Comparison of ENCODE assay signal across 10 cellular contexts in genomic region chr18:39453882-39454281, GRCh38.
DNase-seq lines count a peak whose midpoint lies in the region; ATAC-seq and TF ChIP-seq lines count a peak whose summit lies in the region.
"Had no signal": no experiment of that assay in that cellular context is flagged by ENCODE, and none has a peak within 500 bp of the region (broad histone marks: within the 10 kb centered on the region; RNA-seq: fewer than 3 reads in every experiment).

No MANE protein-coding gene starts in this region.

- no peak overlapping the region for H3K27ac ChIP-seq in AG04450 (ENCODE audit: low read depth, low read length)

- H3K4me1 Mint-ChIP-seq in endothelial cell (ENCODE audit: unreplicated experiment) = peaks cover 13% of the 10 kb centered on the region

- no peaks in the 10 kb centered on the region for H3K36me3 ChIP-seq in mucosa of descending colon (ENCODE audit: low read depth)

- DNase-seq in AG04450 (ENCODE audit: low read depth, low spot score) = peak; percentile 13
- peak; percentile 59 for DNase-seq in NCI-H146 (lab: John Stamatoyannopoulos, UW)
- peak; percentile 7 for DNase-seq in endothelial cell (ENCODE audit: low spot score)
- peak in 1 of 3 donors; percentile 24 for DNase-seq in mucosa of descending colon
- DNase-seq in KBM-7 = no peak
- DNase-seq in SW480 (ENCODE audit: low spot score) = no peak
- DNase-seq: stimulated activated CD4-positive, alpha-beta T cell treated with anti-CD3 and anti-CD28 coated beads, Interleukin-2, amount 100 ng/mL, for 48 hours had no signal

- H3K27me3 Mint-ChIP-seq in endothelial cell (ENCODE audit: unreplicated experiment) = no peaks in the 10 kb centered on the region

- H3K36me3 Mint-ChIP-seq in endothelial cell (ENCODE audit: low read depth, unreplicated experiment) = no peaks in the 10 kb centered on the region

- no peaks in the 10 kb centered on the region for H3K4me1 ChIP-seq in mucosa of descending colon (ENCODE audit: low read depth)

- TF ChIP-seq CTCF in AG04450 (IDR thresholded peaks at IDR 0.05; ENCODE audit: low read depth, low read length) = no peak
- no peak for TF ChIP-seq CTCF in endothelial cell (IDR thresholded peaks at IDR 0.05; ENCODE audit: unreplicated experiment)
- TF ChIP-seq CTCF in mucosa of descending colon (IDR thresholded peaks at IDR 0.05) = no peak

- no peak overlapping the region for H3K4me3 Mint-ChIP-seq in endothelial cell (ENCODE audit: unreplicated experiment)

- H3K9me3 ChIP-seq in AG04450 (ENCODE audit: control insufficient read depth, insufficient read depth, low read length) (no peaks in the 10 kb centered on the region), mucosa of descending colon (no peaks in the 10 kb centered on the region)

- CTCF ChIA-PET in AG04450 (lab: Charles Lee) = interaction anchor here (0.8 kb wide), 1 partner anchor 15 kb away, joined by 3 read pairs; no protein-coding TSS in a partner anchor

- H3K9me3 Mint-ChIP-seq in endothelial cell (ENCODE audit: unreplicated experiment) = no peaks in the 10 kb centered on the region

- ATAC-seq in mucosa of descending colon (peak; percentile 81), GM18909 (IDR thresholded peaks at IDR 0.05; ENCODE audit: poor library complexity, unreplicated experiment) (no peak), HG03097 (IDR thresholded peaks at IDR 0.05; ENCODE audit: low FRiP score, unreplicated experiment) (no peak)
- ATAC-seq: SK-N-SH treated with all-trans-retinoic acid at 6 μM for 48 hours had no signal

- intact Hi-C loops in mucosa of descending colon (cut with DNase I, micrococcal nuclease) = no loop called here

- POLR2A ChIA-PET in AG04450 (lab: Yijun Ruan, JAX) = no interaction called here

- H3K4me3 ChIP-seq in AG04450 (ENCODE audit: low read depth, low read length) = peak overlapping the region; percentile 44
- no peak overlapping the region for H3K4me3 ChIP-seq in mucosa of descending colon

- H3K27me3 ChIP-seq in AG04450 (ENCODE audit: control insufficient read depth, insufficient read depth, low read length) = no peaks in the 10 kb centered on the region

- in situ Hi-C loops in KBM-7 (cut with MboI; ENCODE audit: low pct_unique_long_range_greater_than_20kb, low sequenced_read_pairs) = no loop called here

- H3K27ac Mint-ChIP-seq in endothelial cell (ENCODE audit: unreplicated experiment) = peak overlapping the region; percentile 17

Comparison
In these comparisons a context has a peak if more than half of its experiments do, and no peak if none do; other contexts are left out.
1. DNase-seq: peak in AG04450 (single experiment), NCI-H146 (single experiment) and endothelial cell (single experiment); none in KBM-7 (single experiment) and SW480 (single experiment).